14 cellular contexts compared by ENCODE assay signal in the genomic region with DNA sequence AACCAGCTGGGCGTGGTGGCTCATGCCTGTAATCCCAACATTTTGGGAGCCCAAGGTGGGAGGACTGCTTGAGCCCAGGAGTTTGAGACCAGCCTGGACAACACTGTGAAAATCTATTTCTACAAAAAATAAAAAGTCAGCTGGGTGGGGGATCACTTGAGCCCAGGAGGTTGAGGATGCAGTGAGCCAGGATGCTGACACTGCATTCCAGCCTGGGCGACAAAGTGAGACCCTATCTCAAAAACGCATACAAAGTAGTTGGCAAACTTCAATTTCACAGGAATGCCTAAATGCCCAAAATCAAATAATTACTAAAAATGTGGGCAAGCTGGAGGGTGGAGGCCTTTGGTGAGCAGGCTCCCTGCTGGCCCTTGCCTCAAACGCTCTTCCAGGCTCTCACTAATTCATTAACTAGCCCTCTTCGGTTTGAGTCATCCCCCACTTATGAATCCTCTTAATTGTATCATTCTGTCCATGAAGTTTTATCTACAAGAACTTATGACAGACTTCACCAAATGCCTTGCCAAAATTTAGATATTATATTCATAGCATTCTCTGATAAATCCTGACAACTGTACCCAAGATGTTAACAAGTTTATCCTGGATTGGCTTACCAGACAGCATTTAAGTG.
A peak's percentile ranks its signal among the peaks of the same experiment; 100 is the strongest.
DNase-seq lines count a peak whose midpoint lies in the region; ATAC-seq and TF ChIP-seq lines count a peak whose summit lies in the region.
"Had no signal": no experiment of that assay in that cellular context is flagged by ENCODE, and none has a peak within 500 bp of the region (broad histone marks: within the 10 kb centered on the region; RNA-seq: fewer than 3 reads in every experiment).

No MANE protein-coding gene starts in this region.

- H3K36me3 ChIP-seq in ACC112 (ENCODE audit: insufficient read depth, low read length) (peaks cover 21% of the 10 kb centered on the region), MM.1S (replicated peaks; ENCODE audit: insufficient read depth, low read length) (peaks cover 2% of the 10 kb centered on the region; the same call in 1 of the 2 replicates)
- H3K36me3 ChIP-seq: cardiac muscle cell had no signal

- H3K9me2 ChIP-seq in MM.1S (replicated peaks; ENCODE audit: insufficient read depth, low read length), result no peaks in the 10 kb centered on the region

- no TSS peak for BruUV-seq in Calu3 (replicated peaks; lab: Mats Ljungman, UMichigan)

- intact Hi-C loops in Calu3 (cut with micrococcal nuclease; ENCODE audit: unreplicated experiment), result no loop called here

- H3K4me3 Mint-ChIP-seq in Calu3 (ENCODE audit: low read depth, unreplicated experiment), result no peak overlapping the region
- no peak overlapping the region for H3K4me3 Mint-ChIP-seq in activated naive CD8-positive, alpha-beta T cell treated with anti-CD3 and anti-CD28 coated beads for 36 hours
- H3K4me3 Mint-ChIP-seq: activated CD4-positive, alpha-beta T cell treated with anti-CD3 and anti-CD28 coated beads, Interleukin-2, amount 10 ng/mL, durations not matched to agents 7 days and 5 days; CD4-positive, alpha-beta T cell had no signal

- no peak overlapping the region for H3K4me2 ChIP-seq in MM.1S (ENCODE audit: low read depth, low read length)

- H3K9ac ChIP-seq in MM.1S (ENCODE audit: low read length), result no peak overlapping the region

- peaks cover 26% of the 10 kb centered on the region for H3K4me1 Mint-ChIP-seq in Calu3 (ENCODE audit: low read depth, unreplicated experiment)
- peaks cover 24% of the 10 kb centered on the region for H3K4me1 Mint-ChIP-seq in activated naive CD8-positive, alpha-beta T cell treated with anti-CD3 and anti-CD28 coated beads for 36 hours

- no peaks in the 10 kb centered on the region for H4K20me1 ChIP-seq in MM.1S (ENCODE audit: insufficient read depth, low read length)

- H3K36me3 Mint-ChIP-seq in Calu3 (ENCODE audit: insufficient read depth, unreplicated experiment), result peaks cover 19% of the 10 kb centered on the region
- peaks cover 36% of the 10 kb centered on the region for H3K36me3 Mint-ChIP-seq in activated naive CD8-positive, alpha-beta T cell treated with anti-CD3 and anti-CD28 coated beads for 36 hours
- peaks cover 18 to 20% of the 10 kb centered on the region in 2 donors for H3K36me3 Mint-ChIP-seq in activated naive CD4-positive, alpha-beta T cell treated with anti-CD3 and anti-CD28 coated beads, Interleukin-2, amount 50 U/mL, for 72 hours

- CTCF ChIA-PET in Calu3 (lab: Charles Lee), result no interaction called here

- no peak overlapping the region for H3K4me3 ChIP-seq in ACC112 (ENCODE audit: low read depth, low read length)
- no peak overlapping the region for H3K4me3 ChIP-seq in MM.1S (ENCODE audit: low read length)
- H3K4me3 ChIP-seq: cardiac muscle cell had no signal

- H3K27me3 Mint-ChIP-seq in Calu3 (ENCODE audit: unreplicated experiment), result no peaks in the 10 kb centered on the region
- H3K27me3 Mint-ChIP-seq in activated naive CD8-positive, alpha-beta T cell treated with anti-CD3 and anti-CD28 coated beads for 36 hours, result no peaks in the 10 kb centered on the region
- H3K27me3 Mint-ChIP-seq: activated CD4-positive, alpha-beta T cell treated with anti-CD3 and anti-CD28 coated beads, Interleukin-2, amount 10 ng/mL, durations not matched to agents 7 days and 5 days; CD4-positive, alpha-beta T cell had no signal

- peak overlapping the region; percentile 61 for H3K27ac Mint-ChIP-seq in Calu3 (ENCODE audit: unreplicated experiment)
- peak overlapping the region; percentile 93 for H3K27ac Mint-ChIP-seq in activated naive CD8-positive, alpha-beta T cell treated with anti-CD3 and anti-CD28 coated beads for 36 hours
- H3K27ac Mint-ChIP-seq in activated naive CD4-positive, alpha-beta T cell treated with anti-CD3 and anti-CD28 coated beads, Interleukin-2, amount 50 U/mL, for 72 hours, result peak overlapping the region in 1 of 2 donors; percentile 53
- H3K27ac Mint-ChIP-seq: CD4-positive, alpha-beta T cell had no signal

- DNase-seq in Calu3, result no peak
- no peak for DNase-seq in activated naive CD8-positive, alpha-beta T cell treated with anti-CD3 and anti-CD28 coated beads for 36 hours
- no peak for DNase-seq in omental fat pad (ENCODE audit: low spot score)
- DNase-seq in NCI-H748 treated with DMSO at 0.1 percent for 48 hours (lab: John Stamatoyannopoulos, UW), result no peak
- no peak for DNase-seq in NCI-H524 treated with DMSO at 0.1 percent for 48 hours (lab: John Stamatoyannopoulos, UW)
- DNase-seq in activated naive CD4-positive, alpha-beta T cell treated with anti-CD3 and anti-CD28 coated beads, Interleukin-2, amount 50 U/mL, for 72 hours (ENCODE audit: low spot score in 2 of 2), result no peak
- DNase-seq in MM.1S, result no peak
- DNase-seq: activated CD4-positive, alpha-beta T cell treated with anti-CD3 and anti-CD28 coated beads, Interleukin-2, amount 10 ng/mL, durations not matched to agents 7 days and 5 days; activated gamma-delta T cell treated with Interleukin-2 at 50 U/mL for 16 hours; CD4-positive, alpha-beta T cell; KBM-7; RPMI8226 had no signal

- H3K9me3 ChIP-seq in MM.1S (replicated peaks; ENCODE audit: insufficient read depth, low read length), result no peaks in the 10 kb centered on the region

- H3K27me3 ChIP-seq in ACC112 (ENCODE audit: insufficient read depth, low read length) (no peaks in the 10 kb centered on the region), MM.1S (replicated peaks; ENCODE audit: insufficient read depth, low read length) (no peaks in the 10 kb centered on the region)
- H3K27me3 ChIP-seq: cardiac muscle cell had no signal

- H3K27ac ChIP-seq in ACC112 (ENCODE audit: low read depth, low read length) (peak overlapping the region; percentile 93; the same call in 1 of the 2 replicates), MM.1S (ENCODE audit: low read length) (no peak overlapping the region)

- H3F3A ChIP-seq in MM.1S (ENCODE audit: insufficient read depth, low read length), result peaks cover under 1% of the 10 kb centered on the region; the same call in 1 of the 2 replicates

- H3K4me1 ChIP-seq in ACC112 (ENCODE audit: control insufficient read depth, insufficient read depth, low read length, unreplicated experiment) (peaks cover 26% of the 10 kb centered on the region), MM.1S (ENCODE audit: low read length) (peaks cover 16% of the 10 kb centered on the region)

- H3K9me3 Mint-ChIP-seq in Calu3 (ENCODE audit: low read depth, unreplicated experiment), result no peaks in the 10 kb centered on the region
- H3K9me3 Mint-ChIP-seq in activated naive CD8-positive, alpha-beta T cell treated with anti-CD3 and anti-CD28 coated beads for 36 hours, result no peaks in the 10 kb centered on the region
- no peaks in the 10 kb centered on the region for H3K9me3 Mint-ChIP-seq in activated naive CD4-positive, alpha-beta T cell treated with anti-CD3 and anti-CD28 coated beads, Interleukin-2, amount 50 U/mL, for 72 hours
- H3K9me3 Mint-ChIP-seq: CD4-positive, alpha-beta T cell had no signal

- ATAC-seq in omental fat pad (ENCODE audit: low FRiP score), result peak; percentile 77
- ATAC-seq in activated naive CD4-positive, alpha-beta T cell treated with anti-CD3 and anti-CD28 coated beads, Interleukin-2, amount 50 U/mL, for 72 hours, result no peak

- TF ChIP-seq CTCF in Calu3 (IDR thresholded peaks at IDR 0.05; ENCODE audit: unreplicated experiment), result no peak
- TF ChIP-seq CTCF in omental fat pad (IDR thresholded peaks at IDR 0.05), result no peak
- no peak for TF ChIP-seq CTCF in MM.1S (IDR thresholded peaks at IDR 0.05; ENCODE audit: low read length)

- H3K79me2 ChIP-seq in ACC112 (ENCODE audit: control insufficient read depth, insufficient read depth, low read length, unreplicated experiment) (no peaks in the 10 kb centered on the region), MM.1S (ENCODE audit: low read length) (no peaks in the 10 kb centered on the region)

- H2AFZ ChIP-seq in ACC112 (ENCODE audit: low read length, unreplicated experiment) (no peak overlapping the region), MM.1S (ENCODE audit: low read length) (no peak overlapping the region)
